In genomic region chr11:20013346-20014066, GRCh38 we compare ENCODE assay signal across 12 cellular contexts.
DNase-seq lines count a peak whose midpoint lies in the region; ATAC-seq, FAIRE-seq and TF ChIP-seq lines count a peak whose summit lies in the region.
"Had no signal": no experiment of that assay in that cellular context is flagged by ENCODE, and none has a peak within 500 bp of the region (broad histone marks: within the 10 kb centered on the region; RNA-seq: fewer than 3 reads in every experiment).

No MANE protein-coding gene starts in this region.

- no peak overlapping the region for H4K91ac ChIP-seq in IMR-90 (ENCODE audit: insufficient read depth, low read depth, low read length)

- H4K20me1 ChIP-seq in IMR-90 (ENCODE audit: insufficient read depth, low read length) = no peaks in the 10 kb centered on the region; the same call in 1 of the 2 replicates

- H2AFZ ChIP-seq in IMR-90 (replicated peaks; ENCODE audit: low read length, poor library complexity) = no peak overlapping the region

- no peak overlapping the region for H3K4me3 ChIP-seq in IMR-90 (ENCODE audit: insufficient read depth, low read depth, low read length)
- H3K4me3 ChIP-seq in fibroblast of the aortic adventitia (ENCODE audit: low read depth, low read length) = no peak overlapping the region
- H3K4me3 ChIP-seq in pancreas = no peak overlapping the region
- H3K4me3 ChIP-seq in upper lobe of left lung = no peak overlapping the region

- no TSS peak for BruUV-seq in IMR-90 (replicated peaks; lab: Mats Ljungman, UMichigan)

- TF ChIP-seq RAD21 in IMR-90 (IDR thresholded peaks at IDR 0.05; ENCODE audit: low read length) = no peak

- H3K18ac ChIP-seq in IMR-90 (ENCODE audit: low read depth, low read length) = no peak overlapping the region

- intact Hi-C loops in IMR-90 (cut with micrococcal nuclease) = no loop called here
- intact Hi-C loops in pancreas (cut with DNase I) = no loop called here

- no peak overlapping the region for H3K23ac ChIP-seq in IMR-90 (ENCODE audit: low read depth, low read length)

- dilution Hi-C loops in IMR-90 (cut with HindIII; ENCODE audit: low sequenced_read_pairs, unreplicated experiment) = no loop called here

- peaks cover 6 to 23% of the 10 kb centered on the region in 2 experiments; a peak in 3 of 4 replicates for H3K79me1 ChIP-seq in IMR-90 (ENCODE audit: low read depth in 1 of 2, low read length in 2 of 2)

- H3K4me2 ChIP-seq in IMR-90 (ENCODE audit: low read depth, low read length) = no peak overlapping the region

- no peak overlapping the region for H4K8ac ChIP-seq in IMR-90 (ENCODE audit: low read depth in 2 of 2, low read length in 2 of 2)

- H3K4me1 ChIP-seq in IMR-90 (ENCODE audit: control insufficient read depth, insufficient read depth, low read length) (peaks cover 13% of the 10 kb centered on the region), pancreas (peaks cover 54 to 60% (median 59%) of the 10 kb centered on the region in 3 donors), upper lobe of left lung (no peaks in the 10 kb centered on the region)

- H3K36me3 ChIP-seq in IMR-90 (ENCODE audit: control insufficient read depth, insufficient read depth, low read length) (no peaks in the 10 kb centered on the region), pancreas (no peaks in the 10 kb centered on the region), upper lobe of left lung (no peaks in the 10 kb centered on the region)

- H2BK120ac ChIP-seq in IMR-90 (ENCODE audit: low read depth, low read length) = no peak overlapping the region

- no peak overlapping the region for H3K9ac ChIP-seq in IMR-90 (ENCODE audit: low read depth, low read length)

- no peak overlapping the region for H3K56ac ChIP-seq in IMR-90 (ENCODE audit: extremely low read depth, insufficient read depth, low read length)

- H3K27me3 ChIP-seq in IMR-90 (ENCODE audit: control insufficient read depth, insufficient read depth, low read length) (no peaks in the 10 kb centered on the region), pancreas (no peaks in the 10 kb centered on the region), upper lobe of left lung (no peaks in the 10 kb centered on the region)

- no peak overlapping the region for H2AK9ac ChIP-seq in IMR-90 (replicated peaks; ENCODE audit: low read depth, low read length, poor library complexity)

- WGBS in IMR-90 (ENCODE audit: extremely low coverage in 2 of 2, insufficient read length in 1 of 2), 2 experiments = no CpG with 5 or more reads among the region's 7 CpGs
- WGBS in pancreas, 2 donors = 32 to 46% methylated on average over 7 of the region's 7 CpGs
- 72 to 73% methylated on average over 7 of the region's 7 CpGs for WGBS in upper lobe of left lung, 2 donors

- H4K5ac ChIP-seq in IMR-90 (ENCODE audit: low read depth, low read length) = no peak overlapping the region

- TF ChIP-seq POLR2A in IMR-90 (IDR thresholded peaks at IDR 0.05; ENCODE audit: low read depth, low read length) = no peak
- no peak for TF ChIP-seq POLR2A in upper lobe of left lung (IDR thresholded peaks at IDR 0.05)

- FAIRE-seq in pancreas (lab: Jason Lieb, UNC) = peak; percentile 88

- CTCF ChIA-PET in IMR-90 (lab: Yijun Ruan, JAX) = interaction anchor here (0.6 kb wide), 1 partner anchor 310 kb away, joined by 4 read pairs; no protein-coding TSS in a partner anchor

- H2BK20ac ChIP-seq in IMR-90 (ENCODE audit: low read depth, low read length) = no peak overlapping the region

- no peak overlapping the region for H2BK15ac ChIP-seq in IMR-90 (ENCODE audit: low read depth, low read length)

- no peak overlapping the region for H2BK5ac ChIP-seq in IMR-90 (ENCODE audit: low read depth, low read length, poor library complexity, severe bottlenecking)

- H3K27ac ChIP-seq in IMR-90 (ENCODE audit: insufficient read depth, low read length) (no peak overlapping the region), pancreas (peak overlapping the region; percentile 36 to 77 (median 56)), upper lobe of left lung (no peak overlapping the region)
- H3K27ac ChIP-seq: HL-60 had no signal

- H2AK5ac ChIP-seq in IMR-90 (ENCODE audit: low read depth, low read length) = no peak overlapping the region

- H3K9me1 ChIP-seq in IMR-90 (ENCODE audit: insufficient read depth, low read length) = peaks cover 3% of the 10 kb centered on the region; the same call in 1 of the 2 replicates

- no peak overlapping the region for H3K4ac ChIP-seq in IMR-90 (ENCODE audit: low read depth, low read length)

- in situ Hi-C loops in IMR-90 (cut with MboI; ENCODE audit: low sequenced_read_pairs) = no loop called here

- TF ChIP-seq CTCF in IMR-90 (conservative IDR thresholded peaks at IDR 0.05; ENCODE audit: low read depth, low read length) (no peak), fibroblast of the aortic adventitia (IDR thresholded peaks at IDR 0.05; ENCODE audit: insufficient read depth, low read length) (no peak), pancreas (IDR thresholded peaks at IDR 0.05) (no peak), upper lobe of left lung (IDR thresholded peaks at IDR 0.05) (no peak)

- H3K9me3 ChIP-seq in IMR-90 (ENCODE audit: control insufficient read depth, insufficient read depth, low read length) (no peaks in the 10 kb centered on the region), pancreas (no peaks in the 10 kb centered on the region), upper lobe of left lung (no peaks in the 10 kb centered on the region)

- DNase-seq in IMR-90 (peak; percentile 39), NCI-H524 (lab: John Stamatoyannopoulos, UW) (peak; percentile 53 to 85), fibroblast of the aortic adventitia (ENCODE audit: low read depth) (peak; percentile 31), pancreas (peak in 1 of 6 donors; percentile 40), upper lobe of left lung (no peak)
- no peak for DNase-seq in activated CD4-positive, CD25-positive, alpha-beta regulatory T cell (lab: John Stamatoyannopoulos, UW)
- DNase-seq: activated T-cell treated with anti-CD3 and anti-CD28 coated beads, Interleukin-2, amount 50 U/mL, for 24 hours; natural killer cell; NK-92 treated with Interleukin-12 subunit alpha and Interleukin-12 subunit beta, amount 100 ng/mL, for 24 hours had no signal

- ATAC-seq in IMR-90 (ENCODE audit: low read depth) (peak; percentile 64), pancreas (peak; percentile 36 to 55 (median 46)), upper lobe of left lung (ENCODE audit: low FRiP score in 2 of 2) (no peak), HG03342 (IDR thresholded peaks at IDR 0.05; ENCODE audit: unreplicated experiment) (no peak)
- ATAC-seq: HCT116 had no signal

- no peak overlapping the region for H3K14ac ChIP-seq in IMR-90 (replicated peaks; ENCODE audit: low read depth, low read length)

- TF ChIP-seq EP300 in upper lobe of left lung (IDR thresholded peaks at IDR 0.05) = no peak

- POLR2A ChIA-PET in IMR-90 (lab: Charles Lee; ENCODE audit: unreplicated experiment) = no interaction called here

TF ChIP-seq in IMR-90, 13 proteins besides CTCF, POLR2A, EP300 and RAD21:
- TF ChIP-seq MAZ (IDR thresholded peaks at IDR 0.05; ENCODE audit: borderline replicate concordance, low read depth, low read length) = no peak
- TF ChIP-seq NFE2L2 (IDR thresholded peaks at IDR 0.05; ENCODE audit: low read depth, low read length) = no peak
- no peak for TF ChIP-seq FOS (IDR thresholded peaks at IDR 0.05; ENCODE audit: low read depth, low read length)
- TF ChIP-seq CEBPB (IDR thresholded peaks at IDR 0.05; ENCODE audit: low read depth, low read length) = no peak
- no peak for TF ChIP-seq CHD1 (IDR thresholded peaks at IDR 0.05; ENCODE audit: low read depth, low read length)
- no peak for TF ChIP-seq SMC3 (IDR thresholded peaks at IDR 0.05; ENCODE audit: low read depth, low read length)
- no peak for TF ChIP-seq ELK1 (IDR thresholded peaks at IDR 0.05; ENCODE audit: borderline replicate concordance, low read depth, low read length)
- TF ChIP-seq RCOR1 (IDR thresholded peaks at IDR 0.05; ENCODE audit: insufficient replicate concordance, low read length) = no peak
- no peak for TF ChIP-seq RFX5 (IDR thresholded peaks at IDR 0.05; ENCODE audit: low read depth, low read length)
- no peak for TF ChIP-seq MXI1 (IDR thresholded peaks at IDR 0.05; ENCODE audit: borderline replicate concordance, low read depth, low read length)
- TF ChIP-seq MAFK (IDR thresholded peaks at IDR 0.05; ENCODE audit: low read depth, low read length) = no peak
- TF ChIP-seq BHLHE40 (IDR thresholded peaks at IDR 0.05; ENCODE audit: low read depth, low read length) = no peak
- no peak for TF ChIP-seq USF2 (IDR thresholded peaks at IDR 0.05; ENCODE audit: low read depth, low read length)

Comparison
In these comparisons a context has a peak if more than half of its experiments do, and no peak if none do; other contexts are left out.
1. ATAC-seq: peak in IMR-90 (single experiment) and pancreas (4 of 4); none in upper lobe of left lung (0 of 2) and HG03342 (single experiment).
2. DNase-seq: peak in IMR-90 (single experiment), NCI-H524 (2 of 2) and fibroblast of the aortic adventitia (single experiment); none in upper lobe of left lung (0 of 2) and activated CD4-positive, CD25-positive, alpha-beta regulatory T cell (0 of 4).
3. H3K27ac ChIP-seq: peak in pancreas (4 of 4); none in IMR-90 (single experiment) and upper lobe of left lung (0 of 4).